In the genomic region with DNA sequence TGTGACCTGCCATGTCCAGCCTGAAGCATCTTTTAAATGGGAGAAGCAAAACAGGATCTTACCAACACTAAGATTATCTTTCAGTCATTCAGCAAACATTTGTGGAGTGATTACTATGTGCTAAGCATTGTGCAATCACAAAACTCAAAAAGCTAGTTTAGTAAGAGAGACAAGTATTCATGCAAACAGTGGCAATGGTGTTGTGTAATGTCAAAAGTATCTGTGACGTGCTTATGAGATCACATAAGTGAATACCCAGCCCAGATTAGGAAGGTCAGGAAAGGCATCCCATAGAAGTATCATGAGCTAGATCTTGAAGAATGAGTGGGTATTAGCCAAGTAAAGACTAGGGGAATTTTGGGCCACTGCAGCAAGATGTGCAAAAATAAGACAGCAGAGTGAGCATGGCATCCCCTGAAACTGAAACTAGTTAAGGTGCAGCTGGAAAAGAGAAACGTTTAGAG, we compare ENCODE assay signal across 9 cellular contexts. TPM values are rescaled to one million over a fixed set of nuclear protein-coding genes. Genes with fewer than 3 reads are reported as not detected.
DNase-seq lines count a peak whose midpoint lies in the region; ATAC-seq and TF ChIP-seq lines count a peak whose summit lies in the region.
"Had no signal": no experiment of that assay in that cellular context is flagged by ENCODE, and none has a peak within 500 bp of the region (broad histone marks: within the 10 kb centered on the region; RNA-seq: fewer than 3 reads in every experiment).

No MANE protein-coding gene starts in this region.

- no peak overlapping the region for H3K23ac ChIP-seq in mesenchymal stem cell (ENCODE audit: low read length in 2 of 2)

- H2BK5ac ChIP-seq in mesenchymal stem cell (ENCODE audit: low read depth, low read length, poor library complexity, severe bottlenecking): no peak overlapping the region

- no peaks in the 10 kb centered on the region for H3K4me1 ChIP-seq in mesenchymal stem cell (ENCODE audit: control insufficient read depth, insufficient read depth, low read depth, low read length)
- H3K4me1 ChIP-seq in uterus: no peaks in the 10 kb centered on the region
- no peaks in the 10 kb centered on the region for H3K4me1 ChIP-seq in ascending aorta

- no peak overlapping the region for H3K18ac ChIP-seq in mesenchymal stem cell (ENCODE audit: low read depth in 1 of 2, low read length in 2 of 2)

- H2BK12ac ChIP-seq in mesenchymal stem cell (ENCODE audit: low read length in 2 of 2): no peak overlapping the region

- no peak overlapping the region for H3K14ac ChIP-seq in mesenchymal stem cell (ENCODE audit: low read length in 2 of 2)

- no peak overlapping the region for H3K27ac ChIP-seq in mesenchymal stem cell (ENCODE audit: low read length, poor library complexity, severe bottlenecking)
- no peak overlapping the region for H3K27ac ChIP-seq in uterus
- H3K27ac ChIP-seq in ascending aorta: no peak overlapping the region
- H3K27ac ChIP-seq: heart left ventricle had no signal

- H4K8ac ChIP-seq in mesenchymal stem cell (ENCODE audit: low read length): no peak overlapping the region

- ATAC-seq in GM18505 (IDR thresholded peaks at IDR 0.05; ENCODE audit: unreplicated experiment) (peak; percentile 31), HG02588 (IDR thresholded peaks at IDR 0.05; ENCODE audit: unreplicated experiment) (peak; percentile 44)

- no peaks in the 10 kb centered on the region for H3K27me3 ChIP-seq in mesenchymal stem cell (ENCODE audit: control insufficient read depth in 1 of 2, insufficient read depth in 1 of 2, low read length in 2 of 2)
- H3K27me3 ChIP-seq in uterus: no peaks in the 10 kb centered on the region
- H3K27me3 ChIP-seq in ascending aorta: no peaks in the 10 kb centered on the region
- H3K27me3 ChIP-seq: heart left ventricle had no signal

- H3K36me3 ChIP-seq in mesenchymal stem cell (ENCODE audit: control insufficient read depth in 1 of 2, insufficient read depth in 2 of 2, low read depth in 1 of 2, low read length in 2 of 2) (peaks cover 8 to 33% of the 10 kb centered on the region in 2 experiments), uterus (no peaks in the 10 kb centered on the region), ascending aorta (peaks cover 5 to 19% of the 10 kb centered on the region in 2 donors)

- H3K79me1 ChIP-seq in mesenchymal stem cell (replicated peaks; ENCODE audit: low read length, poor library complexity, severe bottlenecking): peaks cover 2% of the 10 kb centered on the region

- H3K9me3 ChIP-seq in mesenchymal stem cell (ENCODE audit: control insufficient read depth, low read length) (no peaks in the 10 kb centered on the region), uterus (no peaks in the 10 kb centered on the region), ascending aorta (no peaks in the 10 kb centered on the region)
- H3K9me3 ChIP-seq: heart left ventricle had no signal

- no peak overlapping the region for H3K4ac ChIP-seq in mesenchymal stem cell (ENCODE audit: low read depth in 1 of 2, low read length in 2 of 2)

- no peak overlapping the region for H4K91ac ChIP-seq in mesenchymal stem cell (ENCODE audit: low read length)

- H3K4me2 ChIP-seq in mesenchymal stem cell (ENCODE audit: low read length, poor library complexity, severe bottlenecking): no peak overlapping the region

- no peak for TF ChIP-seq POLR2A in GM18505 (IDR thresholded peaks at IDR 0.05; ENCODE audit: borderline replicate concordance, extremely low read depth, insufficient read depth, insufficient read length)
- no peak for TF ChIP-seq POLR2A in uterus (IDR thresholded peaks at IDR 0.05)

- H3K4me3 ChIP-seq in mesenchymal stem cell (ENCODE audit: insufficient read depth in 1 of 2, low read depth in 1 of 2, low read length in 2 of 2) (no peak overlapping the region), uterus (no peak overlapping the region), ascending aorta (no peak overlapping the region)
- H3K4me3 ChIP-seq: heart left ventricle had no signal

- H2BK120ac ChIP-seq in mesenchymal stem cell (ENCODE audit: low read depth, low read length): no peak overlapping the region

- 71% methylated on average over 2 of the region's 2 CpGs for WGBS in mesenchymal stem cell

- no peak overlapping the region for H2BK15ac ChIP-seq in mesenchymal stem cell (ENCODE audit: low read depth, poor library complexity, severe bottlenecking)

- H2AK5ac ChIP-seq in mesenchymal stem cell (ENCODE audit: low read length, severe bottlenecking): no peak overlapping the region

- intact Hi-C loops in uterus (cut with DNase I; ENCODE audit: low total_unique reads) (no loop called here), ascending aorta (cut with DNase I) (no loop called here)

- no peak for TF ChIP-seq CTCF in uterus (IDR thresholded peaks at IDR 0.05)
- no peak for TF ChIP-seq CTCF in ascending aorta (IDR thresholded peaks at IDR 0.05)
- no peak for TF ChIP-seq CTCF in GM10266 (IDR thresholded peaks at IDR 0.05; ENCODE audit: control insufficient read depth, insufficient read depth, low read depth, missing control alignments)

- H2AFZ ChIP-seq in mesenchymal stem cell (ENCODE audit: low read depth, low read length): no peak overlapping the region

- no peak overlapping the region for H3K9ac ChIP-seq in mesenchymal stem cell (ENCODE audit: low read length)

- DNase-seq in RPMI8226 (peak; percentile 69), mesenchymal stem cell (peak; percentile 76), T-helper 2 cell (no peak), uterus (no peak), ascending aorta (ENCODE audit: low spot score in 2 of 2) (no peak), GM10266 (ENCODE audit: extremely low spot score) (no peak)
- DNase-seq: heart left ventricle had no signal

RNA-seq across cellular contexts. Expression of a gene that starts 32.1 kb away (rescaled TPM):
- 410 TPM for polyA plus RNA-seq in mesenchymal stem cell (2013, experiment 1 of 2)
- 430 TPM for polyA plus RNA-seq in mesenchymal stem cell (2013, experiment 2 of 2)
- total RNA-seq in uterus (100 to 1,000 TPM in 1 of 4 donors, 10 to 100 TPM in 3; 20.0 to 195 (median 65.2) TPM), ascending aorta (20.5 TPM)

RNA-seq across cellular contexts. Expression of a gene that starts 39.1 kb away (rescaled TPM):
- 0.30 TPM for polyA plus RNA-seq in mesenchymal stem cell (2013, experiment 1 of 2)
- 0.26 TPM for polyA plus RNA-seq in mesenchymal stem cell (2013, experiment 2 of 2)
- total RNA-seq in uterus: 10 to 100 TPM in 1 of 4 donors, 1 to 10 TPM in 2, not detected in 1; 2.6 to 21.0 (median 8.6) TPM
- 7.3 TPM for total RNA-seq in ascending aorta

Comparison
In these comparisons a context has a peak if more than half of its experiments do, and no peak if none do; other contexts are left out.
1. DNase-seq: peak in RPMI8226 (single experiment) and mesenchymal stem cell (single experiment); none in T-helper 2 cell (0 of 5), uterus (0 of 2), ascending aorta (0 of 2) and GM10266 (single experiment).